ENCODE assay signal across 1 cellular context in the genomic region with DNA sequence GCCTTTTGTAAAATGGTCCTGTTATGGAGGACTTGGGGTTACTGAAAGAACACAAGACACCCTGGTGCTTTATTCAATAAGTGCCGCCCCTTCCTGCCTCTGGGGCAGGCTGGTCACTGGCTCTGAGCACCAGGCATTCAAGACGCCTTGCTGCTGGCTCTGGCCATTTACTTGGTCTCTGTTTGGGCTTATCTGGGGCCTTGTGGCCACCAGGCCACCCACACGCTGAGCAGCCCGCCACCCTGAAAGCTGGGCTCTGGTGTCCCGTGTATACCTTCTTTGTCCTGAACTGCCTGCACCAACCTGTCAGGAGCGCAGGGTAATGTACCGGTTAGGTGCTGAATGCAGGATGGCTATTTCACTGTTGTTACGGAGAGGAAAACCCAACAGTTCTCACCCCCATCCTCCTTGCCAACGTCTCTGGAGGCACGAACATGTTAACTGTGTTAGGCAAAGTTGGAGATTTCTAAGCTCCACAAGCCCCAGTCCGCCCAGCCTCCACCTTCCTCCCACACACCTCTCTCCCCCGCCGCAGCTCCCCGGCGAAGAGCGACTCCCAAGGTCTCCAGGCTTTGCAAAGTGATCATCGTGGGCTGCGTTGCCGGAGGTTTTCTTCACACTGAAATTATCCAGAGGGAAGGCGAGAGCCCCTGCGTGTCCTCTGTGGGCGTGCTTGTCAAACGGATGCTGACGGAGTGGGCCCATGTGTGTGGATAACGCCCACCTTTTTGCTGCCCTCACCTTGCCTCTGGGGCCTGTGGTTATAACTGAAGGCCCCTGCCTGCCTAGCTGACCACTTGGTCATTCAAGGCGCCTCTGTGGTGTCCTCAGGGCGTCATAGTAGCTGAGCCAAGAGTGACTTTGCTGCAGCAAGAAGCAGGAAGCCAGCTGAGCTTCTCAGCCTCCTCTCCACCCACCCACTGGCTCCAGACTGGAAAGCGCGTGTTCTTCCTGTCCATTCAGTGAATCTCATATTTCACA.
TF ChIP-seq lines count a peak whose summit lies in the region.

No MANE protein-coding gene starts in this region.

TF ChIP-seq in SK-N-SH, 30 proteins besides CTCF, POLR2A, EP300 and RAD21 (continued from another document):
- TF ChIP-seq, protein P1, sequence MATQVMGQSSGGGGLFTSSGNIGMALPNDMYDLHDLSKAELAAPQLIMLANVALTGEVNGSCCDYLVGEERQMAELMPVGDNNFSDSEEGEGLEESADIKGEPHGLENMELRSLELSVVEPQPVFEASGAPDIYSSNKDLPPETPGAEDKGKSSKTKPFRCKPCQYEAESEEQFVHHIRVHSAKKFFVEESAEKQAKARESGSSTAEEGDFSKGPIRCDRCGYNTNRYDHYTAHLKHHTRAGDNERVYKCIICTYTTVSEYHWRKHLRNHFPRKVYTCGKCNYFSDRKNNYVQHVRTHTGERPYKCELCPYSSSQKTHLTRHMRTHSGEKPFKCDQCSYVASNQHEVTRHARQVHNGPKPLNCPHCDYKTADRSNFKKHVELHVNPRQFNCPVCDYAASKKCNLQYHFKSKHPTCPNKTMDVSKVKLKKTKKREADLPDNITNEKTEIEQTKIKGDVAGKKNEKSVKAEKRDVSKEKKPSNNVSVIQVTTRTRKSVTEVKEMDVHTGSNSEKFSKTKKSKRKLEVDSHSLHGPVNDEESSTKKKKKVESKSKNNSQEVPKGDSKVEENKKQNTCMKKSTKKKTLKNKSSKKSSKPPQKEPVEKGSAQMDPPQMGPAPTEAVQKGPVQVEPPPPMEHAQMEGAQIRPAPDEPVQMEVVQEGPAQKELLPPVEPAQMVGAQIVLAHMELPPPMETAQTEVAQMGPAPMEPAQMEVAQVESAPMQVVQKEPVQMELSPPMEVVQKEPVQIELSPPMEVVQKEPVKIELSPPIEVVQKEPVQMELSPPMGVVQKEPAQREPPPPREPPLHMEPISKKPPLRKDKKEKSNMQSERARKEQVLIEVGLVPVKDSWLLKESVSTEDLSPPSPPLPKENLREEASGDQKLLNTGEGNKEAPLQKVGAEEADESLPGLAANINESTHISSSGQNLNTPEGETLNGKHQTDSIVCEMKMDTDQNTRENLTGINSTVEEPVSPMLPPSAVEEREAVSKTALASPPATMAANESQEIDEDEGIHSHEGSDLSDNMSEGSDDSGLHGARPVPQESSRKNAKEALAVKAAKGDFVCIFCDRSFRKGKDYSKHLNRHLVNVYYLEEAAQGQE (IDR thresholded peaks at IDR 0.05; ENCODE audit: low read depth, low read length) = no peak
- TF ChIP-seq, protein P2, sequence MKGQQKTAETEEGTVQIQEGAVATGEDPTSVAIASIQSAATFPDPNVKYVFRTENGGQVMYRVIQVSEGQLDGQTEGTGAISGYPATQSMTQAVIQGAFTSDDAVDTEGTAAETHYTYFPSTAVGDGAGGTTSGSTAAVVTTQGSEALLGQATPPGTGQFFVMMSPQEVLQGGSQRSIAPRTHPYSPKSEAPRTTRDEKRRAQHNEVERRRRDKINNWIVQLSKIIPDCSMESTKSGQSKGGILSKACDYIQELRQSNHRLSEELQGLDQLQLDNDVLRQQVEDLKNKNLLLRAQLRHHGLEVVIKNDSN (IDR thresholded peaks at IDR 0.05; ENCODE audit: borderline replicate concordance, low read depth) = no peak
- TF ChIP-seq ELF1 (IDR thresholded peaks at IDR 0.05) = no peak
